ENCODE assay signal across 10 cellular contexts in the genomic region with DNA sequence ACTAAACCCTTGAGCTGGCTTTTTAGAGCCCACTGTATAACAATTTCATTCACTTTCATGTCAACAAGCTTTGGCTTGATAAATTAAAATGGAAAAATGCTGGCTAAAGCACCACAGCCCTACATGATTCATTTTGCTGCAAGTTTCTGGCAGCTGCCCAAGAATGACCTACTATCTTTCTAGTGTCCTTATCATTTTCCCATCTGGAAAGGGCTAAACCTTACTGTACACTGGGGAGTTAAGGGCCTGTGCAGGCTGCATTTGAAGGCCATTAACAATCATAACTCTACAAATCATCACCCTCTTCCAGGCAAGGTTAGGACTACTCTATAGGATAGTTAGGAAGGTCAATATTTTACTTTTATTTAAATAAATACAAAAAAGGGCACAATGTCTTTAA.
DNase-seq lines count a peak whose midpoint lies in the region; ATAC-seq, FAIRE-seq and TF ChIP-seq lines count a peak whose summit lies in the region.
"Had no signal": no experiment of that assay in that cellular context is flagged by ENCODE, and none has a peak within 500 bp of the region (broad histone marks: within the 10 kb centered on the region; RNA-seq: fewer than 3 reads in every experiment).

No MANE protein-coding gene starts in this region.

- H3F3A ChIP-seq in SK-N-SH (replicated peaks; ENCODE audit: insufficient read depth) = peaks cover 16% of the 10 kb centered on the region

- no peaks in the 10 kb centered on the region for H3K36me3 ChIP-seq in MG63
- H3K36me3 ChIP-seq in SK-N-SH (replicated peaks in 1 of 2; ENCODE audit: control insufficient read depth in 1 of 2, insufficient read depth in 2 of 2, low read length in 1 of 2) = no peaks in the 10 kb centered on the region
- no peaks in the 10 kb centered on the region for H3K36me3 ChIP-seq in keratinocyte (ENCODE audit: control insufficient read depth in 2 of 2, extremely low read depth in 1 of 2, insufficient read depth in 2 of 2, low read length in 2 of 2)
- no peaks in the 10 kb centered on the region for H3K36me3 ChIP-seq in endodermal cell (ENCODE audit: control insufficient read depth, insufficient read depth, low read length)

- H3K4me3 ChIP-seq in MG63 = no peak overlapping the region
- no peak overlapping the region for H3K4me3 ChIP-seq in SK-N-SH (ENCODE audit: low read depth in 2 of 2, low read length in 1 of 2)
- H3K4me3 ChIP-seq in keratinocyte (ENCODE audit: control insufficient read depth in 2 of 3, extremely low read depth in 1 of 3, insufficient read depth in 2 of 3, low read depth in 1 of 3, low read length in 3 of 3) = no peak overlapping the region
- no peak overlapping the region for H3K4me3 ChIP-seq in endodermal cell (ENCODE audit: low read length)

- H3K4me1 ChIP-seq in SK-N-SH (ENCODE audit: control insufficient read depth in 1 of 2, insufficient read depth in 2 of 2, low read depth in 1 of 2, low read length in 1 of 2) = peaks cover 14 to 25% of the 10 kb centered on the region in 2 experiments; a peak in 3 of 4 replicates
- H3K4me1 ChIP-seq in keratinocyte (ENCODE audit: control insufficient read depth, extremely low read depth, insufficient read depth, low read length) = peaks cover 4% of the 10 kb centered on the region
- no peaks in the 10 kb centered on the region for H3K4me1 ChIP-seq in endodermal cell (ENCODE audit: control insufficient read depth, insufficient read depth, low read length)

- H2AFZ ChIP-seq in SK-N-SH (ENCODE audit: low read depth) (no peak overlapping the region), keratinocyte (ENCODE audit: control insufficient read depth, low read length) (no peak overlapping the region)

- no peak overlapping the region for H3K4me3 Mint-ChIP-seq in endodermal cell
- H3K4me3 Mint-ChIP-seq: activated naive CD8-positive, alpha-beta T cell treated with anti-CD3 and anti-CD28 coated beads, Interleukin-2, amount 10 ng/mL, durations not matched to agents 7 days and 5 days; mesothelial cell of epicardium had no signal

- no peak overlapping the region for H3K27ac Mint-ChIP-seq in endodermal cell
- H3K27ac Mint-ChIP-seq: activated naive CD8-positive, alpha-beta T cell treated with anti-CD3 and anti-CD28 coated beads, Interleukin-2, amount 10 ng/mL, durations not matched to agents 7 days and 5 days; mesothelial cell of epicardium had no signal

- peak; percentile 55; the same call in 1 of the 2 replicates for TF ChIP-seq RAD21 in SK-N-SH (IDR thresholded peaks at IDR 0.05; ENCODE audit: low read length)

- peaks cover 15% of the 10 kb centered on the region for H3K4me1 Mint-ChIP-seq in endodermal cell
- H3K4me1 Mint-ChIP-seq: activated naive CD8-positive, alpha-beta T cell treated with anti-CD3 and anti-CD28 coated beads, Interleukin-2, amount 10 ng/mL, durations not matched to agents 7 days and 5 days had no signal

- H3K79me2 ChIP-seq in SK-N-SH (ENCODE audit: insufficient read depth) (no peaks in the 10 kb centered on the region; the same call in 1 of the 2 replicates), keratinocyte (ENCODE audit: control insufficient read depth, insufficient read depth, low read length) (no peaks in the 10 kb centered on the region)

- POLR2A ChIA-PET in SK-N-SH (lab: Yijun Ruan, JAX) = interaction anchor here (1.1 to 2.9 kb wide), 4 partner anchors 83 to 578 kb away, joined by 5 to 15 read pairs (median 8); no protein-coding TSS in a partner anchor

- H3K9me2 ChIP-seq in SK-N-SH = no peaks in the 10 kb centered on the region

- dilution Hi-C loops in keratinocyte (cut with MboI; ENCODE audit: extremely low pct_ligation_motif_present, low sequenced_read_pairs) = no loop called here

- H3K27ac ChIP-seq in SK-N-SH (ENCODE audit: low read depth in 2 of 2, low read length in 1 of 2) = peak overlapping the region; percentile 30 to 86; a peak in 3 of 4 replicates
- H3K27ac ChIP-seq in keratinocyte (ENCODE audit: control insufficient read depth, insufficient read depth, low read length) = no peak overlapping the region
- H3K27ac ChIP-seq in endodermal cell (ENCODE audit: low read depth, low read length) = no peak overlapping the region

- H3K9me3 ChIP-seq in MG63 = no peaks in the 10 kb centered on the region
- no peaks in the 10 kb centered on the region for H3K9me3 ChIP-seq in SK-N-SH
- no peaks in the 10 kb centered on the region for H3K9me3 ChIP-seq in keratinocyte (ENCODE audit: control insufficient read depth, low read depth, low read length)
- no peaks in the 10 kb centered on the region for H3K9me3 ChIP-seq in endodermal cell (ENCODE audit: control insufficient read depth, low read length)

- peak; percentile 46 for DNase-seq in Caki2 (ENCODE audit: low read depth)
- peak; percentile 66 for DNase-seq in MG63
- DNase-seq in SK-N-SH = peak; percentile 47
- DNase-seq in keratinocyte (ENCODE audit: low read depth, low spot score) = no peak
- DNase-seq in stimulated activated CD4-positive, alpha-beta T cell treated with anti-CD3 and anti-CD28 coated beads, Interleukin-1b, Interleukin-23, amount 100 ng/mL, for 48 hours = no peak
- DNase-seq in endodermal cell = no peak
- DNase-seq in effector CD8-positive, alpha-beta T cell (lab: John Stamatoyannopoulos, UW) = no peak
- DNase-seq: activated naive CD8-positive, alpha-beta T cell treated with anti-CD3 and anti-CD28 coated beads, Interleukin-2, amount 10 ng/mL, durations not matched to agents 7 days and 5 days had no signal

- no peaks in the 10 kb centered on the region for H4K20me1 ChIP-seq in SK-N-SH (ENCODE audit: insufficient read depth)
- H4K20me1 ChIP-seq in keratinocyte (ENCODE audit: control insufficient read depth, extremely low read depth, insufficient read depth, low read length) = no peaks in the 10 kb centered on the region

- FAIRE-seq in keratinocyte (lab: Jason Lieb, UNC) = peak; percentile 5

- H3K27me3 ChIP-seq in MG63 (no peaks in the 10 kb centered on the region), SK-N-SH (ENCODE audit: insufficient read depth) (no peaks in the 10 kb centered on the region), keratinocyte (ENCODE audit: control insufficient read depth, extremely low read depth, insufficient read depth, low read length) (no peaks in the 10 kb centered on the region), endodermal cell (ENCODE audit: control insufficient read depth, insufficient read depth, low read length, poor library complexity, severe bottlenecking) (no peaks in the 10 kb centered on the region)

- in situ Hi-C loops in Caki2 (cut with HindIII; ENCODE audit: low pct_unique_long_range_greater_than_20kb, low sequenced_read_pairs) = no loop called here

- no peaks in the 10 kb centered on the region for H3K9me3 Mint-ChIP-seq in endodermal cell
- H3K9me3 Mint-ChIP-seq: activated naive CD8-positive, alpha-beta T cell treated with anti-CD3 and anti-CD28 coated beads, Interleukin-2, amount 10 ng/mL, durations not matched to agents 7 days and 5 days had no signal

- H3K4me2 ChIP-seq in SK-N-SH (peak overlapping the region; percentile 38; the same call in 1 of the 2 replicates), keratinocyte (ENCODE audit: control insufficient read depth, extremely low read depth, insufficient read depth, low read depth, low read length) (no peak overlapping the region)

- CTCF ChIA-PET in SK-N-SH (lab: Yijun Ruan, JAX) = interaction anchor here (0.8 to 2.2 kb wide), 4 partner anchors 51 to 128 kb away, joined by 3 to 6 read pairs (median 4); no protein-coding TSS in a partner anchor

- no peaks in the 10 kb centered on the region for H3K36me3 Mint-ChIP-seq in endodermal cell (ENCODE audit: low read depth)
- H3K36me3 Mint-ChIP-seq: activated naive CD8-positive, alpha-beta T cell treated with anti-CD3 and anti-CD28 coated beads, Interleukin-2, amount 10 ng/mL, durations not matched to agents 7 days and 5 days; mesothelial cell of epicardium had no signal

- no peak for ATAC-seq in HG02678 (IDR thresholded peaks at IDR 0.05; ENCODE audit: unreplicated experiment)

- no peaks in the 10 kb centered on the region for H3K9me1 ChIP-seq in keratinocyte (ENCODE audit: control insufficient read depth, extremely low read depth, insufficient read depth, low read length)

- TF ChIP-seq EP300 in SK-N-SH (IDR thresholded peaks at IDR 0.05; ENCODE audit: borderline replicate concordance in 1 of 2, low read depth in 1 of 2, low read length in 1 of 2) = peak; percentile 93 to 97

- TF ChIP-seq CTCF in SK-N-SH (IDR thresholded peaks at IDR 0.05) = no peak
- TF ChIP-seq CTCF in keratinocyte (optimal IDR thresholded peaks at IDR 0.05 in 1 of 3, IDR thresholded peaks at IDR 0.05 in 1 of 3, conservative IDR thresholded peaks at IDR 0.05 in 1 of 3; ENCODE audit: extremely low read depth in 1 of 3, insufficient read depth in 2 of 3, low read length in 3 of 3) = no peak
- TF ChIP-seq CTCF in endodermal cell (conservative IDR thresholded peaks at IDR 0.05) = no peak

- H3K27me3 Mint-ChIP-seq in endodermal cell (ENCODE audit: insufficient read depth) = no peaks in the 10 kb centered on the region
- H3K27me3 Mint-ChIP-seq: activated naive CD8-positive, alpha-beta T cell treated with anti-CD3 and anti-CD28 coated beads, Interleukin-2, amount 10 ng/mL, durations not matched to agents 7 days and 5 days had no signal

- H3K9ac ChIP-seq in SK-N-SH (no peak overlapping the region), keratinocyte (ENCODE audit: control insufficient read depth, extremely low read depth, insufficient read depth, low read length) (no peak overlapping the region), endodermal cell (ENCODE audit: extremely low read depth, low read length, poor library complexity, severe bottlenecking) (no peak overlapping the region)

TF ChIP-seq in SK-N-SH, 30 proteins besides CTCF, POLR2A, EP300 and RAD21 (continues in another document):
- TF ChIP-seq FOSL2 (IDR thresholded peaks at IDR 0.05; ENCODE audit: borderline replicate concordance, low read depth) = peak; percentile 87
- TF ChIP-seq SMC3 (IDR thresholded peaks at IDR 0.05; ENCODE audit: low read depth, low read length) = 0 out of 2 replicates have a peak, but pooled peaks have one; percentile 13
- TF ChIP-seq MXI1 (IDR thresholded peaks at IDR 0.05; ENCODE audit: low read depth, low read length) = no peak
- TF ChIP-seq POLR2AphosphoS5 (IDR thresholded peaks at IDR 0.05; ENCODE audit: low read depth, low read length) = peak; percentile 74; the same call in 1 of the 2 replicates
- TF ChIP-seq TEAD4 (IDR thresholded peaks at IDR 0.05; ENCODE audit: borderline replicate concordance, insufficient read depth) = peak; percentile 97
- TF ChIP-seq, protein P1, sequence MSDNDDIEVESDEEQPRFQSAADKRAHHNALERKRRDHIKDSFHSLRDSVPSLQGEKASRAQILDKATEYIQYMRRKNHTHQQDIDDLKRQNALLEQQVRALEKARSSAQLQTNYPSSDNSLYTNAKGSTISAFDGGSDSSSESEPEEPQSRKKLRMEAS (IDR thresholded peaks at IDR 0.05; ENCODE audit: low read depth) = peak; percentile 77
- TF ChIP-seq NFIC (IDR thresholded peaks at IDR 0.05; ENCODE audit: borderline replicate concordance) = peak; percentile 99
- TF ChIP-seq GABPA (IDR thresholded peaks at IDR 0.05; ENCODE audit: low read depth) = 0 out of 2 replicates have a peak, but pooled peaks have one; percentile 29
- peak; percentile 80 for TF ChIP-seq CHD2 (IDR thresholded peaks at IDR 0.05; ENCODE audit: low read length, partially characterized antibody)
- no peak for TF ChIP-seq EZH2phosphoT487 (IDR thresholded peaks at IDR 0.05; ENCODE audit: borderline replicate concordance, low read depth)

Comparison
In these comparisons a context has a peak if more than half of its experiments do, and no peak if none do; other contexts are left out.
1. DNase-seq: peak in Caki2 (single experiment), MG63 (single experiment) and SK-N-SH (single experiment); none in keratinocyte (single experiment), stimulated activated CD4-positive, alpha-beta T cell treated with anti-CD3 and anti-CD28 coated beads, Interleukin-1b, Interleukin-23, amount 100 ng/mL, for 48 hours (single experiment), endodermal cell (single experiment) and effector CD8-positive, alpha-beta T cell (single experiment).
2. H3K27ac ChIP-seq: peak in SK-N-SH (2 of 2); none in keratinocyte (single experiment) and endodermal cell (single experiment).